ENCODE assay signal across 10 cellular contexts in genomic region chr5:172496671-172497371, GRCh38. TPM values are rescaled to one million over a fixed set of nuclear protein-coding genes. Genes with fewer than 3 reads are reported as not detected.
A peak's percentile ranks its signal among the peaks of the same experiment; 100 is the strongest.
DNase-seq lines count a peak whose midpoint lies in the region; ATAC-seq and TF ChIP-seq lines count a peak whose summit lies in the region.
"Had no signal": no experiment of that assay in that cellular context is flagged by ENCODE, and none has a peak within 500 bp of the region (broad histone marks: within the 10 kb centered on the region; RNA-seq: fewer than 3 reads in every experiment).

No MANE protein-coding gene starts in this region.

- no peaks in the 10 kb centered on the region for H3K9me3 ChIP-seq in BE2C
- no peaks in the 10 kb centered on the region for H3K9me3 ChIP-seq in SK-N-SH

- H3K27ac Mint-ChIP-seq in Calu3 (ENCODE audit: unreplicated experiment): no peak overlapping the region
- H3K27ac Mint-ChIP-seq: dendritic cell treated with granulocyte-macrophage colony-stimulating factor and Interleukin-4, amounts not matched to agents 40 ng/mL and 50 ng/mL, for 4 days had no signal

- TF ChIP-seq RAD21 in SK-N-SH (IDR thresholded peaks at IDR 0.05; ENCODE audit: low read length): no peak

- no peaks in the 10 kb centered on the region for H3K79me2 ChIP-seq in SK-N-SH (ENCODE audit: insufficient read depth)

- H2AFZ ChIP-seq in SK-N-SH (ENCODE audit: low read depth): no peak overlapping the region

- TF ChIP-seq EP300 in SK-N-SH (IDR thresholded peaks at IDR 0.05; ENCODE audit: borderline replicate concordance in 1 of 2, low read depth in 1 of 2, low read length in 1 of 2): no peak

- no peak for TF ChIP-seq CTCF in BE2C (IDR thresholded peaks at IDR 0.05; ENCODE audit: low read depth, low read length)
- TF ChIP-seq CTCF in SK-N-SH (IDR thresholded peaks at IDR 0.05): no peak
- TF ChIP-seq CTCF in fibroblast of mammary gland (conservative IDR thresholded peaks at IDR 0.05; ENCODE audit: control insufficient read depth, insufficient read depth, low read depth, low read length): no peak
- no peak for TF ChIP-seq CTCF in Calu3 (IDR thresholded peaks at IDR 0.05; ENCODE audit: unreplicated experiment)

- no peaks in the 10 kb centered on the region for H3F3A ChIP-seq in SK-N-SH (replicated peaks; ENCODE audit: insufficient read depth)

- WGBS in SK-N-SH (ENCODE audit: low lambda C conversion rate): 54% methylated on average over 12 of the region's 12 CpGs

- H3K9me2 ChIP-seq in SK-N-SH: no peaks in the 10 kb centered on the region

- intact Hi-C loops in Calu3 (cut with micrococcal nuclease; ENCODE audit: unreplicated experiment): no loop called here

- ATAC-seq in HG03108 (IDR thresholded peaks at IDR 0.05; ENCODE audit: unreplicated experiment): no peak

- DNase-seq in BE2C: peak; percentile 39
- DNase-seq in SK-N-SH: peak; percentile 53
- DNase-seq in fibroblast of mammary gland (ENCODE audit: low read depth): peak; percentile 56
- DNase-seq in myocyte (ENCODE audit: low read depth): peak; percentile 43
- DNase-seq in stimulated activated CD4-positive, alpha-beta T cell treated with anti-CD3 and anti-CD28 coated beads, Interleukin-2, amount 100 ng/mL, for 48 hours: no peak
- DNase-seq in Calu3: no peak
- no peak for DNase-seq in NCI-H526 (lab: John Stamatoyannopoulos, UW)
- DNase-seq: stimulated activated CD4-positive, alpha-beta T cell treated with anti-CD3 and anti-CD28 coated beads, Interleukin-4, amount 100 ng/mL, for 4 hours had no signal

- H3K9me3 Mint-ChIP-seq in Calu3 (ENCODE audit: low read depth, unreplicated experiment): no peaks in the 10 kb centered on the region
- H3K9me3 Mint-ChIP-seq: dendritic cell treated with granulocyte-macrophage colony-stimulating factor and Interleukin-4, amounts not matched to agents 40 ng/mL and 50 ng/mL, for 4 days had no signal

- H4K20me1 ChIP-seq in SK-N-SH (ENCODE audit: insufficient read depth): no peaks in the 10 kb centered on the region

- H3K4me1 Mint-ChIP-seq in Calu3 (ENCODE audit: low read depth, unreplicated experiment): no peaks in the 10 kb centered on the region

- POLR2A ChIA-PET in SK-N-SH (lab: Yijun Ruan, JAX): no interaction called here

- H3K36me3 ChIP-seq in BE2C (no peaks in the 10 kb centered on the region), SK-N-SH (replicated peaks in 1 of 2; ENCODE audit: control insufficient read depth in 1 of 2, insufficient read depth in 2 of 2, low read length in 1 of 2) (no peaks in the 10 kb centered on the region)

- H3K27ac ChIP-seq in SK-N-SH (ENCODE audit: low read depth in 2 of 2, low read length in 1 of 2): no peak overlapping the region

- no TSS peak for BruUV-seq in Calu3 (replicated peaks; lab: Mats Ljungman, UMichigan)

- peaks cover 95% of the 10 kb centered on the region for H3K27me3 Mint-ChIP-seq in Calu3 (ENCODE audit: unreplicated experiment)

- H3K4me1 ChIP-seq in BE2C (no peaks in the 10 kb centered on the region; the same call in 1 of the 2 replicates), SK-N-SH (ENCODE audit: control insufficient read depth in 1 of 2, insufficient read depth in 2 of 2, low read depth in 1 of 2, low read length in 1 of 2) (peaks cover 0 to 8% of the 10 kb centered on the region in 2 experiments; a peak in 1 of 4 replicates)

- H3K4me3 ChIP-seq in BE2C (ENCODE audit: low read depth, low read length): no peak overlapping the region
- no peak overlapping the region for H3K4me3 ChIP-seq in SK-N-SH (ENCODE audit: low read depth in 2 of 2, low read length in 1 of 2)
- H3K4me3 ChIP-seq in fibroblast of mammary gland (ENCODE audit: control insufficient read depth, low read depth, low read length): no peak overlapping the region

- H3K4me3 Mint-ChIP-seq in Calu3 (ENCODE audit: low read depth, unreplicated experiment): no peak overlapping the region
- H3K4me3 Mint-ChIP-seq: dendritic cell treated with granulocyte-macrophage colony-stimulating factor and Interleukin-4, amounts not matched to agents 40 ng/mL and 50 ng/mL, for 4 days had no signal

- no peak overlapping the region for H3K4me2 ChIP-seq in SK-N-SH

- no peaks in the 10 kb centered on the region for H3K27me3 ChIP-seq in BE2C
- H3K27me3 ChIP-seq in SK-N-SH (ENCODE audit: insufficient read depth): peaks cover 4% of the 10 kb centered on the region; the same call in 1 of the 2 replicates

- CTCF ChIA-PET in SK-N-SH (lab: Yijun Ruan, JAX): interaction anchor here (1.2 to 2.7 kb wide), 4 partner anchors 18 to 201 kb away, joined by 3 to 10 read pairs (median 4); no protein-coding TSS in a partner anchor
- CTCF ChIA-PET in Calu3 (lab: Charles Lee): interaction anchor here (0.5 kb wide), 1 partner anchor 22 kb away, joined by 3 read pairs; no protein-coding TSS in a partner anchor

- no peak overlapping the region for H3K9ac ChIP-seq in SK-N-SH

- H3K36me3 Mint-ChIP-seq in Calu3 (ENCODE audit: insufficient read depth, unreplicated experiment): no peaks in the 10 kb centered on the region

TF ChIP-seq in SK-N-SH, 30 proteins besides CTCF, POLR2A, EP300 and RAD21:
- TF ChIP-seq YY1 (IDR thresholded peaks at IDR 0.05; ENCODE audit: low read depth) (no peak), GATA2 (CRISPR knock-in tag; IDR thresholded peaks at IDR 0.05) (no peak), MEF2A (IDR thresholded peaks at IDR 0.05; ENCODE audit: borderline replicate concordance, low read depth) (no peak), TEAD4 (IDR thresholded peaks at IDR 0.05; ENCODE audit: borderline replicate concordance, insufficient read depth) (no peak), NFIC (IDR thresholded peaks at IDR 0.05; ENCODE audit: borderline replicate concordance) (no peak), RCOR1 (IDR thresholded peaks at IDR 0.05; ENCODE audit: low read length) (no peak), TCF12 (IDR thresholded peaks at IDR 0.05) (no peak), SIN3A (IDR thresholded peaks at IDR 0.05; ENCODE audit: borderline replicate concordance, low read depth, low read length) (no peak), EZH2phosphoT487 (IDR thresholded peaks at IDR 0.05; ENCODE audit: borderline replicate concordance, low read depth) (no peak)
- TF ChIP-seq, protein P1, sequence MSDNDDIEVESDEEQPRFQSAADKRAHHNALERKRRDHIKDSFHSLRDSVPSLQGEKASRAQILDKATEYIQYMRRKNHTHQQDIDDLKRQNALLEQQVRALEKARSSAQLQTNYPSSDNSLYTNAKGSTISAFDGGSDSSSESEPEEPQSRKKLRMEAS (IDR thresholded peaks at IDR 0.05; ENCODE audit: low read depth): no peak
- TF ChIP-seq, protein P2, sequence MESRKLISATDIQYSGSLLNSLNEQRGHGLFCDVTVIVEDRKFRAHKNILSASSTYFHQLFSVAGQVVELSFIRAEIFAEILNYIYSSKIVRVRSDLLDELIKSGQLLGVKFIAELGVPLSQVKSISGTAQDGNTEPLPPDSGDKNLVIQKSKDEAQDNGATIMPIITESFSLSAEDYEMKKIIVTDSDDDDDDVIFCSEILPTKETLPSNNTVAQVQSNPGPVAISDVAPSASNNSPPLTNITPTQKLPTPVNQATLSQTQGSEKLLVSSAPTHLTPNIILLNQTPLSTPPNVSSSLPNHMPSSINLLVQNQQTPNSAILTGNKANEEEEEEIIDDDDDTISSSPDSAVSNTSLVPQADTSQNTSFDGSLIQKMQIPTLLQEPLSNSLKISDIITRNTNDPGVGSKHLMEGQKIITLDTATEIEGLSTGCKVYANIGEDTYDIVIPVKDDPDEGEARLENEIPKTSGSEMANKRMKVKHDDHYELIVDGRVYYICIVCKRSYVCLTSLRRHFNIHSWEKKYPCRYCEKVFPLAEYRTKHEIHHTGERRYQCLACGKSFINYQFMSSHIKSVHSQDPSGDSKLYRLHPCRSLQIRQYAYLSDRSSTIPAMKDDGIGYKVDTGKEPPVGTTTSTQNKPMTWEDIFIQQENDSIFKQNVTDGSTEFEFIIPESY (IDR thresholded peaks at IDR 0.05; ENCODE audit: borderline replicate concordance, low read depth): no peak
- TF ChIP-seq, protein P3, sequence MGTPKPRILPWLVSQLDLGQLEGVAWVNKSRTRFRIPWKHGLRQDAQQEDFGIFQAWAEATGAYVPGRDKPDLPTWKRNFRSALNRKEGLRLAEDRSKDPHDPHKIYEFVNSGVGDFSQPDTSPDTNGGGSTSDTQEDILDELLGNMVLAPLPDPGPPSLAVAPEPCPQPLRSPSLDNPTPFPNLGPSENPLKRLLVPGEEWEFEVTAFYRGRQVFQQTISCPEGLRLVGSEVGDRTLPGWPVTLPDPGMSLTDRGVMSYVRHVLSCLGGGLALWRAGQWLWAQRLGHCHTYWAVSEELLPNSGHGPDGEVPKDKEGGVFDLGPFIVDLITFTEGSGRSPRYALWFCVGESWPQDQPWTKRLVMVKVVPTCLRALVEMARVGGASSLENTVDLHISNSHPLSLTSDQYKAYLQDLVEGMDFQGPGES (IDR thresholded peaks at IDR 0.05; ENCODE audit: low read depth, low read length): no peak
TF ChIP-seq in SK-N-SH: peak in this region for 0.

RNA-seq across cellular contexts. Expression of gene SH3PXD2B, which starts 42.5 kb away (rescaled TPM):
- 6.0 TPM for polyA plus RNA-seq in BE2C (2012; ENCODE audit: insufficient read depth, insufficient read length, low read depth)
- 15.0 and 15.7 TPM in 2 replicates for polyA plus RNA-seq in SK-N-SH (2012; rRNA removed)
- polyA plus RNA-seq in SK-N-SH (2012; cell fraction: cytosol; rRNA removed): 8.5 and 12.1 TPM in 2 replicates
- polyA plus RNA-seq in SK-N-SH (2012; cell fraction: nucleus; rRNA removed): 15.1 and 22.9 TPM in 2 replicates
- 19.4 and 28.8 TPM in 2 replicates for total RNA-seq in myocyte
- 43.1 TPM for polyA plus RNA-seq in myocyte (2012)
- 20.1 and 25.6 TPM in 2 replicates for total RNA-seq in Calu3 (2022)

Comparison
In these comparisons a context has a peak if more than half of its experiments do, and no peak if none do; other contexts are left out.
1. DNase-seq: peak in BE2C (single experiment), SK-N-SH (single experiment), fibroblast of mammary gland (single experiment) and myocyte (single experiment); none in stimulated activated CD4-positive, alpha-beta T cell treated with anti-CD3 and anti-CD28 coated beads, Interleukin-2, amount 100 ng/mL, for 48 hours (0 of 2), Calu3 (single experiment) and NCI-H526 (0 of 2).